24 cellular contexts compared by ENCODE assay signal in genomic region chr14:86221000-86221399, GRCh38.
DNase-seq lines count a peak whose midpoint lies in the region; ATAC-seq and TF ChIP-seq lines count a peak whose summit lies in the region.
"Had no signal": no experiment of that assay in that cellular context is flagged by ENCODE, and none has a peak within 500 bp of the region (broad histone marks: within the 10 kb centered on the region; RNA-seq: fewer than 3 reads in every experiment).

No MANE protein-coding gene starts in this region.

- H3K27ac ChIP-seq in suprapubic skin: no peak overlapping the region
- H3K27ac ChIP-seq: gastrocnemius medialis, pancreas, SJCRH30 had no signal

- H3K9me3 Mint-ChIP-seq in neural crest cell: no peaks in the 10 kb centered on the region

- no peaks in the 10 kb centered on the region for H3K9me3 ChIP-seq in suprapubic skin
- H3K9me3 ChIP-seq: gastrocnemius medialis, HAP-1, pancreas, SJCRH30 had no signal

- peaks cover 10% of the 10 kb centered on the region for H3K4me1 Mint-ChIP-seq in neural crest cell
- H3K4me1 Mint-ChIP-seq: activated CD4-positive, alpha-beta memory T cell treated with anti-CD3 and anti-CD28 coated beads, Interleukin-2, amount 10 ng/mL, durations not matched to agents 7 days and 5 days had no signal

- no peak for ATAC-seq in omental fat pad (ENCODE audit: low FRiP score)
- ATAC-seq: esophagus mucosa, gastrocnemius medialis, pancreas had no signal

- H3K36me3 Mint-ChIP-seq in neural crest cell (ENCODE audit: low read depth): no peaks in the 10 kb centered on the region
- H3K36me3 Mint-ChIP-seq: type B pancreatic cell had no signal

- H3K36me3 ChIP-seq in H7 (replicated peaks; ENCODE audit: control insufficient read depth, insufficient read depth, low read length) (no peaks in the 10 kb centered on the region), suprapubic skin (no peaks in the 10 kb centered on the region)
- H3K36me3 ChIP-seq: gastrocnemius medialis, HAP-1, pancreas, SJCRH30 had no signal

- no peaks in the 10 kb centered on the region for H3K27me3 Mint-ChIP-seq in neural crest cell (ENCODE audit: low read depth)
- H3K27me3 Mint-ChIP-seq: activated CD4-positive, alpha-beta memory T cell treated with anti-CD3 and anti-CD28 coated beads, Interleukin-2, amount 10 ng/mL, durations not matched to agents 7 days and 5 days; activated T-cell treated with anti-CD3 and anti-CD28 coated beads, Interleukin-2, amount 50 U/mL, for 24 hours; type B pancreatic cell had no signal

- DNase-seq in H7 (peak; percentile 50), NCI-H510A (lab: John Stamatoyannopoulos, UW) (peak; percentile 6), ecto neural progenitor cell (ENCODE audit: low spot score) (peak; percentile 56), neural crest cell (ENCODE audit: low read depth, low spot score) (no peak), omental fat pad (ENCODE audit: low spot score) (no peak), SKM-1 treated with dmso at 0.1 percent for 144 hours (lab: John Stamatoyannopoulos, UW; ENCODE audit: unreplicated experiment) (no peak), suprapubic skin (ENCODE audit: low spot score in 2 of 2) (no peak)
- DNase-seq: activated CD4-positive, alpha-beta memory T cell treated with anti-CD3 and anti-CD28 coated beads, Interleukin-2, amount 10 ng/mL, durations not matched to agents 7 days and 5 days; activated CD4-positive, CD25-positive, alpha-beta regulatory T cell; activated naive CD4-positive, alpha-beta T cell treated with Interleukin-2 at 50 U/mL for 16 hours; activated T-cell treated with anti-CD3 and anti-CD28 coated beads, Interleukin-2, amount 50 U/mL, for 24 hours; AML-193; anterior cingulate cortex; cerebellar nuclear complex; effector CD4-positive, alpha-beta T cell; gastrocnemius medialis; NCI-H187; pancreas; SJCRH30; stimulated activated naive CD4-positive, alpha-beta T cell; T-helper 2 cell had no signal

- TF ChIP-seq CTCF in neural crest cell (conservative IDR thresholded peaks at IDR 0.05) (no peak), omental fat pad (IDR thresholded peaks at IDR 0.05) (no peak), suprapubic skin (IDR thresholded peaks at IDR 0.05) (no peak)

- TF ChIP-seq POLR2A in suprapubic skin (IDR thresholded peaks at IDR 0.05): no peak

- H3K27ac Mint-ChIP-seq in neural crest cell (ENCODE audit: unreplicated experiment): peak overlapping the region; percentile 23
- H3K27ac Mint-ChIP-seq: activated CD4-positive, alpha-beta memory T cell treated with anti-CD3 and anti-CD28 coated beads, Interleukin-2, amount 10 ng/mL, durations not matched to agents 7 days and 5 days; activated T-cell treated with anti-CD3 and anti-CD28 coated beads, Interleukin-2, amount 50 U/mL, for 24 hours; type B pancreatic cell had no signal

- no peak overlapping the region for H3K4me3 Mint-ChIP-seq in neural crest cell
- H3K4me3 Mint-ChIP-seq: activated CD4-positive, alpha-beta memory T cell treated with anti-CD3 and anti-CD28 coated beads, Interleukin-2, amount 10 ng/mL, durations not matched to agents 7 days and 5 days; activated T-cell treated with anti-CD3 and anti-CD28 coated beads, Interleukin-2, amount 50 U/mL, for 24 hours; type B pancreatic cell had no signal

- TF ChIP-seq EP300 in suprapubic skin (IDR thresholded peaks at IDR 0.05): no peak

- H3K27me3 ChIP-seq in H7 (ENCODE audit: control insufficient read depth, insufficient read depth, low read length) (no peaks in the 10 kb centered on the region), suprapubic skin (no peaks in the 10 kb centered on the region)
- H3K27me3 ChIP-seq: gastrocnemius medialis, pancreas, SJCRH30 had no signal

- no peak overlapping the region for H3K4me3 ChIP-seq in H7 (ENCODE audit: insufficient read depth, low read depth, low read length)
- no peak overlapping the region for H3K4me3 ChIP-seq in suprapubic skin
- H3K4me3 ChIP-seq: gastrocnemius medialis, HAP-1, pancreas, SJCRH30 had no signal

- no peaks in the 10 kb centered on the region for H3K4me1 ChIP-seq in suprapubic skin
- H3K4me1 ChIP-seq: gastrocnemius medialis, HAP-1, pancreas, SJCRH30 had no signal

- 67% methylated on average over 3 of the region's 3 CpGs for WGBS in suprapubic skin

Comparison
In these comparisons a context has a peak if more than half of its experiments do, and no peak if none do; other contexts are left out.
1. DNase-seq: peak in H7 (single experiment), NCI-H510A (single experiment) and ecto neural progenitor cell (single experiment); none in neural crest cell (single experiment), omental fat pad (single experiment), SKM-1 treated with dmso at 0.1 percent for 144 hours (single experiment) and suprapubic skin (0 of 2).